ENCODE assay signal across 2 cellular contexts in the genomic region with DNA sequence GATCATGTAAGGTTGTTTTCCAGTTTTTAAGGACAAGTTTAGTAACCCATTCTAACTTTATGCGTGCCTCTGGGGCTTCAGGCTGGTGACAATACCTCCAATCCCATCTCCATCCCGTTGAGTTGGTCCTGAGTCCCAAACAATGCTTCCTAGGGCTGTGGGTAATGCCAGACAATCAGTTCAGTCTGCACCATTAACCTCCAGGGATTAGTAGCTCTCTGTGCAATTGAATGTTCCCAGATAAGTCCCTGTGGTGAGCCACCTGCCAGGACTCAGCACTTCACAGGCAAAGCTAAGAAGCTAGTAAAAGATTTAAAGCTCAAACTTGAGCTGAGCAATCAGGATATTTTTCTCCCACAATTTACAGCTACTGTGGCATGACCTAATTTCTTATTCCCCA.
TF ChIP-seq lines count a peak whose summit lies in the region.

No MANE protein-coding gene starts in this region.

TF ChIP-seq in GM23338, 12 proteins besides CTCF, POLR2A, EP300 and RAD21:
- TF ChIP-seq, protein P1, sequence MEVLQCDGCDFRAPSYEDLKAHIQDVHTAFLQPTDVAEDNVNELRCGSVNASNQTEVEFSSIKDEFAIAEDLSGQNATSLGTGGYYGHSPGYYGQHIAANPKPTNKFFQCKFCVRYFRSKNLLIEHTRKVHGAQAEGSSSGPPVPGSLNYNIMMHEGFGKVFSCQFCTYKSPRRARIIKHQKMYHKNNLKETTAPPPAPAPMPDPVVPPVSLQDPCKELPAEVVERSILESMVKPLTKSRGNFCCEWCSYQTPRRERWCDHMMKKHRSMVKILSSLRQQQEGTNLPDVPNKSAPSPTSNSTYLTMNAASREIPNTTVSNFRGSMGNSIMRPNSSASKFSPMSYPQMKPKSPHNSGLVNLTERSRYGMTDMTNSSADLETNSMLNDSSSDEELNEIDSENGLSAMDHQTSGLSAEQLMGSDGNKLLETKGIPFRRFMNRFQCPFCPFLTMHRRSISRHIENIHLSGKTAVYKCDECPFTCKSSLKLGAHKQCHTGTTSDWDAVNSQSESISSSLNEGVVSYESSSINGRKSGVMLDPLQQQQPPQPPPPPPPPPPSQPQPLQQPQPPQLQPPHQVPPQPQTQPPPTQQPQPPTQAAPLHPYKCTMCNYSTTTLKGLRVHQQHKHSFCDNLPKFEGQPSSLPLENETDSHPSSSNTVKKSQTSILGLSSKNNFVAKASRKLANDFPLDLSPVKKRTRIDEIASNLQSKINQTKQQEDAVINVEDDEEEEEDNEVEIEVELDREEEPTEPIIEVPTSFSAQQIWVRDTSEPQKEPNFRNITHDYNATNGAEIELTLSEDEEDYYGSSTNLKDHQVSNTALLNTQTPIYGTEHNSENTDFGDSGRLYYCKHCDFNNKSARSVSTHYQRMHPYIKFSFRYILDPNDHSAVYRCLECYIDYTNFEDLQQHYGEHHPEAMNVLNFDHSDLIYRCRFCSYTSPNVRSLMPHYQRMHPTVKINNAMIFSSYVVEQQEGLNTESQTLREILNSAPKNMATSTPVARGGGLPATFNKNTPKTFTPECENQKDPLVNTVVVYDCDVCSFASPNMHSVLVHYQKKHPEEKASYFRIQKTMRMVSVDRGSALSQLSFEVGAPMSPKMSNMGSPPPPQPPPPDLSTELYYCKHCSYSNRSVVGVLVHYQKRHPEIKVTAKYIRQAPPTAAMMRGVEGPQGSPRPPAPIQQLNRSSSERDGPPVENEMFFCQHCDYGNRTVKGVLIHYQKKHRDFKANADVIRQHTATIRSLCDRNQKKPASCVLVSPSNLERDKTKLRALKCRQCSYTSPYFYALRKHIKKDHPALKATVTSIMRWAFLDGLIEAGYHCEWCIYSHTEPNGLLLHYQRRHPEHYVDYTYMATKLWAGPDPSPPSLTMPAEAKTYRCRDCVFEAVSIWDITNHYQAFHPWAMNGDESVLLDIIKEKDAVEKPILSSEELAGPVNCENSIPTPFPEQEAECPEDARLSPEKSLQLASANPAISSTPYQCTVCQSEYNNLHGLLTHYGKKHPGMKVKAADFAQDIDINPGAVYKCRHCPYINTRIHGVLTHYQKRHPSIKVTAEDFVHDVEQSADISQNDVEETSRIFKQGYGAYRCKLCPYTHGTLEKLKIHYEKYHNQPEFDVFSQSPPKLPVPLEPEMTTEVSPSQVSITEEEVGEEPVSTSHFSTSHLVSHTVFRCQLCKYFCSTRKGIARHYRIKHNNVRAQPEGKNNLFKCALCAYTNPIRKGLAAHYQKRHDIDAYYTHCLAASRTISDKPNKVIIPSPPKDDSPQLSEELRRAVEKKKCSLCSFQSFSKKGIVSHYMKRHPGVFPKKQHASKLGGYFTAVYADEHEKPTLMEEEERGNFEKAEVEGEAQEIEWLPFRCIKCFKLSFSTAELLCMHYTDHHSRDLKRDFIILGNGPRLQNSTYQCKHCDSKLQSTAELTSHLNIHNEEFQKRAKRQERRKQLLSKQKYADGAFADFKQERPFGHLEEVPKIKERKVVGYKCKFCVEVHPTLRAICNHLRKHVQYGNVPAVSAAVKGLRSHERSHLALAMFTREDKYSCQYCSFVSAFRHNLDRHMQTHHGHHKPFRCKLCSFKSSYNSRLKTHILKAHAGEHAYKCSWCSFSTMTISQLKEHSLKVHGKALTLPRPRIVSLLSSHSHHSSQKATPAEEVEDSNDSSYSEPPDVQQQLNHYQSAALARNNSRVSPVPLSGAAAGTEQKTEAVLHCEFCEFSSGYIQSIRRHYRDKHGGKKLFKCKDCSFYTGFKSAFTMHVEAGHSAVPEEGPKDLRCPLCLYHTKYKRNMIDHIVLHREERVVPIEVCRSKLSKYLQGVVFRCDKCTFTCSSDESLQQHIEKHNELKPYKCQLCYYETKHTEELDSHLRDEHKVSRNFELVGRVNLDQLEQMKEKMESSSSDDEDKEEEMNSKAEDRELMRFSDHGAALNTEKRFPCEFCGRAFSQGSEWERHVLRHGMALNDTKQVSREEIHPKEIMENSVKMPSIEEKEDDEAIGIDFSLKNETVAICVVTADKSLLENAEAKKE (CRISPR knock-in tag; IDR thresholded peaks at IDR 0.05): peak; percentile 77
- TF ChIP-seq ZNF114 (CRISPR knock-in tag; IDR thresholded peaks at IDR 0.05) (0 out of 2 replicates have a peak, but pooled peaks have one; percentile 69), POLR2AphosphoS5 (IDR thresholded peaks at IDR 0.05; ENCODE audit: low read depth) (no peak)
- TF ChIP-seq, protein P2, sequence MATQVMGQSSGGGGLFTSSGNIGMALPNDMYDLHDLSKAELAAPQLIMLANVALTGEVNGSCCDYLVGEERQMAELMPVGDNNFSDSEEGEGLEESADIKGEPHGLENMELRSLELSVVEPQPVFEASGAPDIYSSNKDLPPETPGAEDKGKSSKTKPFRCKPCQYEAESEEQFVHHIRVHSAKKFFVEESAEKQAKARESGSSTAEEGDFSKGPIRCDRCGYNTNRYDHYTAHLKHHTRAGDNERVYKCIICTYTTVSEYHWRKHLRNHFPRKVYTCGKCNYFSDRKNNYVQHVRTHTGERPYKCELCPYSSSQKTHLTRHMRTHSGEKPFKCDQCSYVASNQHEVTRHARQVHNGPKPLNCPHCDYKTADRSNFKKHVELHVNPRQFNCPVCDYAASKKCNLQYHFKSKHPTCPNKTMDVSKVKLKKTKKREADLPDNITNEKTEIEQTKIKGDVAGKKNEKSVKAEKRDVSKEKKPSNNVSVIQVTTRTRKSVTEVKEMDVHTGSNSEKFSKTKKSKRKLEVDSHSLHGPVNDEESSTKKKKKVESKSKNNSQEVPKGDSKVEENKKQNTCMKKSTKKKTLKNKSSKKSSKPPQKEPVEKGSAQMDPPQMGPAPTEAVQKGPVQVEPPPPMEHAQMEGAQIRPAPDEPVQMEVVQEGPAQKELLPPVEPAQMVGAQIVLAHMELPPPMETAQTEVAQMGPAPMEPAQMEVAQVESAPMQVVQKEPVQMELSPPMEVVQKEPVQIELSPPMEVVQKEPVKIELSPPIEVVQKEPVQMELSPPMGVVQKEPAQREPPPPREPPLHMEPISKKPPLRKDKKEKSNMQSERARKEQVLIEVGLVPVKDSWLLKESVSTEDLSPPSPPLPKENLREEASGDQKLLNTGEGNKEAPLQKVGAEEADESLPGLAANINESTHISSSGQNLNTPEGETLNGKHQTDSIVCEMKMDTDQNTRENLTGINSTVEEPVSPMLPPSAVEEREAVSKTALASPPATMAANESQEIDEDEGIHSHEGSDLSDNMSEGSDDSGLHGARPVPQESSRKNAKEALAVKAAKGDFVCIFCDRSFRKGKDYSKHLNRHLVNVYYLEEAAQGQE (IDR thresholded peaks at IDR 0.05; ENCODE audit: unreplicated experiment): no peak
TF ChIP-seq in GM23338: peak in this region for 2.

TF ChIP-seq in H1, 55 proteins besides CTCF, POLR2A, EP300 and RAD21:
- TF ChIP-seq, protein P3, sequence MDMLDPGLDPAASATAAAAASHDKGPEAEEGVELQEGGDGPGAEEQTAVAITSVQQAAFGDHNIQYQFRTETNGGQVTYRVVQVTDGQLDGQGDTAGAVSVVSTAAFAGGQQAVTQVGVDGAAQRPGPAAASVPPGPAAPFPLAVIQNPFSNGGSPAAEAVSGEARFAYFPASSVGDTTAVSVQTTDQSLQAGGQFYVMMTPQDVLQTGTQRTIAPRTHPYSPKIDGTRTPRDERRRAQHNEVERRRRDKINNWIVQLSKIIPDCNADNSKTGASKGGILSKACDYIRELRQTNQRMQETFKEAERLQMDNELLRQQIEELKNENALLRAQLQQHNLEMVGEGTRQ (IDR thresholded peaks at IDR 0.05; ENCODE audit: low read length): no peak
- TF ChIP-seq ASH2L (IDR thresholded peaks at IDR 0.05; ENCODE audit: low read length) (no peak), TCF12 (IDR thresholded peaks at IDR 0.05; ENCODE audit: low read depth, low read length) (peak; percentile 60; the same call in 1 of the 2 replicates), TAF7 (optimal IDR thresholded peaks at IDR 0.05; ENCODE audit: borderline replicate concordance, low read depth, low read length) (no peak), SRF (IDR thresholded peaks at IDR 0.05; ENCODE audit: low read depth, low read length) (no peak), BCL11A (IDR thresholded peaks at IDR 0.05; ENCODE audit: low read depth in 2 of 2, low read length in 2 of 2) (peak; percentile 3 to 35), RNF2 (IDR thresholded peaks at IDR 0.05; ENCODE audit: borderline replicate concordance, low read depth, low read length, missing control alignments, poor library complexity, severe bottlenecking) (no peak), ZNF274 (IDR thresholded peaks at IDR 0.05; ENCODE audit: borderline replicate concordance, extremely low read depth, low read length) (no peak), CHD7 (IDR thresholded peaks at IDR 0.05; ENCODE audit: insufficient replicate concordance, low read length) (peak; percentile 50), NANOG (IDR thresholded peaks at IDR 0.05; ENCODE audit: insufficient read depth, low read depth, low read length, poor library complexity, severe bottlenecking) (peak; percentile 75)
TF ChIP-seq in H1: peak in this region for 4.
